9 cellular contexts compared by ENCODE assay signal in the genomic region with DNA sequence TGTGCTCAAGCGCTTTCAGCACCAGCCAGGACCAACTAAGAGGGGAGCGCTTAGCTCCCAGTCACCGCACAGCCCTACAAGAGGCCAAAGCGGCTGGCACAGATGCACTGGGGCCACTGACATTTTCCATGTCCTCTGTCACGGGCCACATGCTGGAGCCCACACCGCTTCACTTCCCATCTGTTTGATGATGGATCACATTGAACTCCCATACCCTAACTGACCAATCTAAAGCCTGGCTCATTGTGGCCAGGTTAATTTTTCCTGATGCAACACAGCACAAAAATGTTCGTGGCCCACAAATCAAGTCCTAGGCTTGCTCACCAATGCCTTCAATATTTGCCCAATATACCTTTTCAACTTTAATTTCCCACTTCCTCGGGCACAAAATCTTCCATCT. TPM values are rescaled to one million over a fixed set of nuclear protein-coding genes. Genes with fewer than 3 reads are reported as not detected.
A peak's percentile ranks its signal among the peaks of the same experiment; 100 is the strongest.
DNase-seq lines count a peak whose midpoint lies in the region; ATAC-seq and TF ChIP-seq lines count a peak whose summit lies in the region.
"Not testable (repeated sequence)": the region's sequence is repeated elsewhere in the genome, so short reads cannot be mapped to it uniquely, and the experiment has no call there.
"Had no signal": no experiment of that assay in that cellular context is flagged by ENCODE, and none has a peak within 500 bp of the region (broad histone marks: within the 10 kb centered on the region; RNA-seq: fewer than 3 reads in every experiment).

No MANE protein-coding gene starts in this region.

- H3K27ac Mint-ChIP-seq in GM23338; activated T-cell treated with anti-CD3 and anti-CD28 coated beads, Interleukin-2, amount 50 U/mL, for 72 hours: not testable (repeated sequence)
- H3K27ac Mint-ChIP-seq in T-cell, result peak overlapping the region; percentile 29 to 52
- peak overlapping the region in 2 of 6 donors; percentile 30 to 64 for H3K27ac Mint-ChIP-seq in naive B cell

- not testable (repeated sequence) for H3K9me3 Mint-ChIP-seq in GM23338; T-cell; activated T-cell treated with anti-CD3 and anti-CD28 coated beads, Interleukin-2, amount 50 U/mL, for 72 hours; naive B cell

- H3K4me1 Mint-ChIP-seq in GM23338, result peaks cover 15% of the 10 kb centered on the region
- H3K4me1 Mint-ChIP-seq in T-cell, result peaks cover 20 to 23% (median 22%) of the 10 kb centered on the region in 3 donors
- peaks cover 21% of the 10 kb centered on the region for H3K4me1 Mint-ChIP-seq in activated T-cell treated with anti-CD3 and anti-CD28 coated beads, Interleukin-2, amount 50 U/mL, for 72 hours (ENCODE audit: low read depth)
- H3K4me1 Mint-ChIP-seq in naive B cell, result peaks cover 16 to 29% (median 18%) of the 10 kb centered on the region in 3 donors

- H3K4me3 Mint-ChIP-seq in GM23338, result peak overlapping the region; percentile 82
- peak overlapping the region; percentile 78 to 84 (median 84) for H3K4me3 Mint-ChIP-seq in T-cell
- H3K4me3 Mint-ChIP-seq in activated T-cell treated with anti-CD3 and anti-CD28 coated beads, Interleukin-2, amount 50 U/mL, for 72 hours, result peak overlapping the region; percentile 78 to 90
- H3K4me3 Mint-ChIP-seq in naive B cell, result peak overlapping the region in 6 of 8 donors; percentile 85 to 93 (median 91)

- H3K27me3 ChIP-seq in GM23338 (ENCODE audit: insufficient read depth), result peaks cover 28% of the 10 kb centered on the region
- H3K27me3 ChIP-seq in breast epithelium, cardiac muscle cell, tibial nerve: not testable (repeated sequence)

- peak; percentile 21 for ATAC-seq in GM23338
- not testable (repeated sequence) for ATAC-seq in T-cell (replicated peaks in 1 of 4); activated T-cell treated with anti-CD3 and anti-CD28 coated beads, Interleukin-2, amount 50 U/mL, for 72 hours (replicated peaks in 1 of 2); naive B cell (ENCODE audit: low read depth in 2 of 2)

- H3K9me2 ChIP-seq in GM23338 (ENCODE audit: insufficient read depth), result not testable (repeated sequence)

- H3K27me3 Mint-ChIP-seq in GM23338 (ENCODE audit: insufficient read depth, low read depth, poor library complexity) (peaks cover 22% of the 10 kb centered on the region), T-cell (peaks cover 19 to 24% of the 10 kb centered on the region in 2 donors), naive B cell (peaks cover 15 to 26% (median 21%) of the 10 kb centered on the region in 3 donors)
- peaks cover 32% of the 10 kb centered on the region for H3K27me3 Mint-ChIP-seq in activated T-cell treated with anti-CD3 and anti-CD28 coated beads, Interleukin-2, amount 50 U/mL, for 72 hours (ENCODE audit: low read depth)

- TF ChIP-seq CTCF in GM23338 (conservative IDR thresholded peaks at IDR 0.05; ENCODE audit: low read depth in 2 of 2); breast epithelium (IDR thresholded peaks at IDR 0.05); cardiac muscle cell (IDR thresholded peaks at IDR 0.05; ENCODE audit: low read depth, low read length); tibial nerve (IDR thresholded peaks at IDR 0.05): not testable (repeated sequence)

- peak overlapping the region; percentile 93 for H3K4me2 ChIP-seq in GM23338

- CTCF ChIA-PET in T-cell (lab: Charles Lee), result not testable (repeated sequence)

- TF ChIP-seq POLR2A in breast epithelium (IDR thresholded peaks at IDR 0.05); tibial nerve (IDR thresholded peaks at IDR 0.05): not testable (repeated sequence)

- DNase-seq in GM23338 (ENCODE audit: low spot score); T-cell; activated T-cell treated with anti-CD3 and anti-CD28 coated beads, Interleukin-2, amount 50 U/mL, for 72 hours; breast epithelium (ENCODE audit: low spot score in 2 of 2); cardiac muscle cell (ENCODE audit: low read depth in 1 of 2, low spot score in 1 of 2); naive B cell; tibial nerve (ENCODE audit: low spot score in 2 of 2): not testable (repeated sequence)
- DNase-seq in retina, result peak; percentile 38

- peak overlapping the region; percentile 87; the same call in 1 of the 2 replicates for H2AFZ ChIP-seq in GM23338

- H3K4me3 ChIP-seq in GM23338 (peak overlapping the region; percentile 85), breast epithelium (peak overlapping the region in 2 of 3 donors; percentile 67 to 81), cardiac muscle cell (peak overlapping the region; percentile 54), tibial nerve (peak overlapping the region; percentile 50 to 70 (median 58))

- H3K27ac ChIP-seq in GM23338 (ENCODE audit: low read depth); breast epithelium; cardiac muscle cell; tibial nerve: not testable (repeated sequence)

- H3K79me2 ChIP-seq in GM23338 (replicated peaks; ENCODE audit: insufficient read depth), result not testable (repeated sequence)

- intact Hi-C loops in breast epithelium (cut with DNase I; ENCODE audit: low total_unique reads), result not testable (repeated sequence)

- not testable (repeated sequence) for H3K9me3 ChIP-seq in breast epithelium; cardiac muscle cell (ENCODE audit: low read depth); tibial nerve

- WGBS in tibial nerve, 2 donors, result 51% methylated on average over 3 to 4 of the region's 8 CpGs

- POLR2A ChIA-PET in T-cell (lab: Charles Lee), result not testable (repeated sequence)

- H3F3A ChIP-seq in GM23338 (replicated peaks; ENCODE audit: low read depth), result not testable (repeated sequence)

- not testable (repeated sequence) for H3K4me1 ChIP-seq in GM23338 (ENCODE audit: insufficient read depth); breast epithelium; cardiac muscle cell (ENCODE audit: low read depth); tibial nerve

- H4K20me1 ChIP-seq in GM23338 (replicated peaks; ENCODE audit: insufficient read depth), result not testable (repeated sequence)

- not testable (repeated sequence) for H3K36me3 Mint-ChIP-seq in GM23338 (ENCODE audit: low read depth); T-cell; activated T-cell treated with anti-CD3 and anti-CD28 coated beads, Interleukin-2, amount 50 U/mL, for 72 hours (ENCODE audit: insufficient read depth in 2 of 2); naive B cell

- H3K36me3 ChIP-seq in GM23338 (ENCODE audit: insufficient read depth); breast epithelium; cardiac muscle cell; tibial nerve: not testable (repeated sequence)

- TF ChIP-seq EP300 in tibial nerve (IDR thresholded peaks at IDR 0.05), result not testable (repeated sequence)

RNA-seq across cellular contexts. Expression of gene DPY19L2, which starts 1.1 kb away (rescaled TPM):
- total RNA-seq in GM23338 (2014; rRNA removed; shearing (Covaris generic)), result 8.0 and 10.8 TPM in 2 replicates
- polyA plus RNA-seq in GM23338 (2016; fragmentation: Nextera tagmentation; extraction: Ambion mirVana) (3.0 and 4.3 TPM in 2 replicates), cardiac muscle cell (12.9 and 18.2 TPM in 2 replicates), naive B cell (ENCODE audit: low read depth in 6 of 6) (under 1 TPM in 2 of 6 donors, not detected in 4; 0.25 to 0.26 TPM)
- total RNA-seq in T-cell (1 to 10 TPM; 1.5 to 7.0 (median 3.8) TPM), breast epithelium (10 to 100 TPM in 1 of 3 donors, 1 to 10 TPM in 2; 8.2 to 22.4 (median 8.8) TPM), cardiac muscle cell (13.0 and 25.9 TPM in 2 replicates), tibial nerve (10 to 100 TPM; 14.1 to 22.0 (median 20.7) TPM)
- 1 to 10 TPM; 1.9 to 4.7 TPM for total RNA-seq in activated T-cell treated with anti-CD3 and anti-CD28 coated beads, Interleukin-2, amount 50 U/mL, for 72 hours
- polyA plus RNA-seq: mammary epithelial cell had no signal
